8 cellular contexts compared by ENCODE assay signal in genomic region chr2:200963918-200964252, GRCh38. TPM values are rescaled to one million over a fixed set of nuclear protein-coding genes. Genes with fewer than 3 reads are reported as not detected.
DNase-seq lines count a peak whose midpoint lies in the region; ATAC-seq and TF ChIP-seq lines count a peak whose summit lies in the region.
"Not testable (repeated sequence)": the region's sequence is repeated elsewhere in the genome, so short reads cannot be mapped to it uniquely, and the experiment has no call there.

No MANE protein-coding gene starts in this region.

- H3K27me3 ChIP-seq in BLaER1; body of pancreas; gastroesophageal sphincter; mucosa of stomach (ENCODE audit: control insufficient read depth, insufficient read depth, low read length): not testable (repeated sequence)

- H3K4me3 Mint-ChIP-seq in T-helper 17 cell = peak overlapping the region; percentile 97
- peak overlapping the region; percentile 93 for H3K4me3 Mint-ChIP-seq in stimulated activated memory B cell treated with anti-CD40 and anti-IgM and Interleukin-4, amounts not matched to agents 10 μg/mL and 1 μg/mL and 100 μg/mL, for 72 hours

- H3K4me1 Mint-ChIP-seq in T-helper 17 cell = peaks cover 49% of the 10 kb centered on the region
- H3K4me1 Mint-ChIP-seq in stimulated activated memory B cell treated with anti-CD40 and anti-IgM and Interleukin-4, amounts not matched to agents 10 μg/mL and 1 μg/mL and 100 μg/mL, for 72 hours = peaks cover 59% of the 10 kb centered on the region

- peaks cover 25% of the 10 kb centered on the region for H3K36me3 ChIP-seq in BLaER1
- H3K36me3 ChIP-seq in body of pancreas (replicated peaks in 1 of 2; ENCODE audit: insufficient read depth in 1 of 2, low read depth in 2 of 2); gastroesophageal sphincter; mucosa of stomach (ENCODE audit: control insufficient read depth, insufficient read depth, low read length): not testable (repeated sequence)

- H3K27ac ChIP-seq in BLaER1 = peak overlapping the region; percentile 87
- peak overlapping the region; percentile 74 to 95 (median 87) for H3K27ac ChIP-seq in body of pancreas
- H3K27ac ChIP-seq in gastroesophageal sphincter = peak overlapping the region; percentile 66 to 95 (median 91)

- not testable (repeated sequence) for TF ChIP-seq POLR2A in body of pancreas (IDR thresholded peaks at IDR 0.05); gastroesophageal sphincter (IDR thresholded peaks at IDR 0.05)

- TF ChIP-seq CTCF in body of pancreas (IDR thresholded peaks at IDR 0.05); gastroesophageal sphincter (IDR thresholded peaks at IDR 0.05): not testable (repeated sequence)

- not testable (repeated sequence) for H3K36me3 Mint-ChIP-seq in T-helper 17 cell (ENCODE audit: low read depth); stimulated activated memory B cell treated with anti-CD40 and anti-IgM and Interleukin-4, amounts not matched to agents 10 μg/mL and 1 μg/mL and 100 μg/mL, for 72 hours

- DNase-seq in T-helper 17 cell, body of pancreas: not testable (repeated sequence)

- not testable (repeated sequence) for H3K27me3 Mint-ChIP-seq in T-helper 17 cell; stimulated activated memory B cell treated with anti-CD40 and anti-IgM and Interleukin-4, amounts not matched to agents 10 μg/mL and 1 μg/mL and 100 μg/mL, for 72 hours

- intact Hi-C loops in body of pancreas (cut with DNase I) = not testable (repeated sequence)

- ATAC-seq in GM19455 (IDR thresholded peaks at IDR 0.05; ENCODE audit: unreplicated experiment) = peak; percentile 7
- ATAC-seq in HG03432 (IDR thresholded peaks at IDR 0.05; ENCODE audit: unreplicated experiment) = peak; percentile 8
- ATAC-seq in T-helper 17 cell, body of pancreas, gastroesophageal sphincter: not testable (repeated sequence)
- ATAC-seq in stimulated activated memory B cell treated with anti-CD40 and anti-IgM and Interleukin-4, amounts not matched to agents 10 μg/mL and 1 μg/mL and 100 μg/mL, for 72 hours = peak; percentile 20

- H3K9me3 Mint-ChIP-seq in stimulated activated memory B cell treated with anti-CD40 and anti-IgM and Interleukin-4, amounts not matched to agents 10 μg/mL and 1 μg/mL and 100 μg/mL, for 72 hours = not testable (repeated sequence)

- not testable (repeated sequence) for H3K9me3 ChIP-seq in BLaER1; T-helper 17 cell (ENCODE audit: control insufficient read depth, low read length, poor library complexity, severe bottlenecking); body of pancreas; gastroesophageal sphincter; mucosa of stomach (ENCODE audit: control insufficient read depth, low read length)

- H3K27ac Mint-ChIP-seq in T-helper 17 cell = peak overlapping the region; percentile 97
- peak overlapping the region; percentile 95 for H3K27ac Mint-ChIP-seq in stimulated activated memory B cell treated with anti-CD40 and anti-IgM and Interleukin-4, amounts not matched to agents 10 μg/mL and 1 μg/mL and 100 μg/mL, for 72 hours

- H3K4me3 ChIP-seq in BLaER1 = peak overlapping the region; percentile 81
- peak overlapping the region; percentile 64 to 71 for H3K4me3 ChIP-seq in body of pancreas
- peak overlapping the region; percentile 64 to 87 for H3K4me3 ChIP-seq in gastroesophageal sphincter
- H3K4me3 ChIP-seq in mucosa of stomach (ENCODE audit: low read length) = peak overlapping the region; percentile 68

- H4K20me1 ChIP-seq in BLaER1 = peaks cover 37% of the 10 kb centered on the region

- WGBS in body of pancreas, 2 donors = 0% methylated on average over 21 of the region's 21 CpGs
- WGBS in gastroesophageal sphincter (ENCODE audit: low coverage in 1 of 2), 2 donors = 0% methylated on average over 4 to 10 of the region's 21 CpGs

- peak overlapping the region; percentile 83 for H3K9ac ChIP-seq in BLaER1
- H3K9ac ChIP-seq in mucosa of stomach (ENCODE audit: low read length) = peak overlapping the region; percentile 87

- TF ChIP-seq EP300 in gastroesophageal sphincter (IDR thresholded peaks at IDR 0.05) = not testable (repeated sequence)

- peak overlapping the region; percentile 76 for H3K4me2 ChIP-seq in BLaER1

- H3K4me1 ChIP-seq in BLaER1 (peaks cover 45% of the 10 kb centered on the region), body of pancreas (peaks cover 41% of the 10 kb centered on the region), gastroesophageal sphincter (peaks cover 0 to 56% (median 5%) of the 10 kb centered on the region in 3 donors), mucosa of stomach (ENCODE audit: control insufficient read depth, insufficient read depth, low read length) (peaks cover 21% of the 10 kb centered on the region)

RNA-seq across cellular contexts. Expression of gene ORC2, which starts 0.4 kb away (rescaled TPM):
- total RNA-seq in T-helper 17 cell = 10 to 100 TPM; 28.7 to 29.8 TPM
- total RNA-seq in body of pancreas = 10 to 100 TPM in 1 of 2 donors, 1 to 10 TPM in 1; 9.2 to 17.1 TPM
- 10 to 100 TPM in 3 of 4 donors, 1 to 10 TPM in 1; 8.6 to 25.4 (median 11.4) TPM for total RNA-seq in gastroesophageal sphincter
